Comparison of ENCODE assay signal across 1 cellular context in the genomic region with DNA sequence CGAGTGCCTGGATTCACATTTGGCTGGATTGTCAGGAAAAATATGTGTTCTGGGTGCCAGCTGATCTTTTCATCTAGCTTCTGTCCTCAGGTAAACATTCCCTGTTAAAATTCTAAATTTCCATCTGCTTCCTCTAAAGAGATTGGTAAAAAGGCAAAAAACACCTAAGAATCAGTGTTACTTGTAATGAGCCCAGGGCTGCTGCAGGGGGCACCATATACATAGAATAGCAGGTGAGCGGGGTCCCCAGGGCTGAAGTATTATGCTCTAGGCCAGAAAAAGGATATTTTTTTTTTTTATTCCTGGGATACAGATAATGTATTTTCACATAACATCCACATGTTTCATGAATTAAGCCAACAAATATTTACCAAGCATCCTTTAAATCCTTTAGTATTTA.
TF ChIP-seq lines count a peak whose summit lies in the region.

No MANE protein-coding gene starts in this region.

TF ChIP-seq in HepG2, 621 proteins besides CTCF, POLR2A, EP300 and RAD21:
- TF ChIP-seq STAG1 (CRISPR knock-in tag; IDR thresholded peaks at IDR 0.05) = peak; percentile 27
TF ChIP-seq in HepG2: peak in this region for 1; not testable (repeated sequence) for 620.
